1 cellular context compared by ENCODE assay signal in the genomic region with DNA sequence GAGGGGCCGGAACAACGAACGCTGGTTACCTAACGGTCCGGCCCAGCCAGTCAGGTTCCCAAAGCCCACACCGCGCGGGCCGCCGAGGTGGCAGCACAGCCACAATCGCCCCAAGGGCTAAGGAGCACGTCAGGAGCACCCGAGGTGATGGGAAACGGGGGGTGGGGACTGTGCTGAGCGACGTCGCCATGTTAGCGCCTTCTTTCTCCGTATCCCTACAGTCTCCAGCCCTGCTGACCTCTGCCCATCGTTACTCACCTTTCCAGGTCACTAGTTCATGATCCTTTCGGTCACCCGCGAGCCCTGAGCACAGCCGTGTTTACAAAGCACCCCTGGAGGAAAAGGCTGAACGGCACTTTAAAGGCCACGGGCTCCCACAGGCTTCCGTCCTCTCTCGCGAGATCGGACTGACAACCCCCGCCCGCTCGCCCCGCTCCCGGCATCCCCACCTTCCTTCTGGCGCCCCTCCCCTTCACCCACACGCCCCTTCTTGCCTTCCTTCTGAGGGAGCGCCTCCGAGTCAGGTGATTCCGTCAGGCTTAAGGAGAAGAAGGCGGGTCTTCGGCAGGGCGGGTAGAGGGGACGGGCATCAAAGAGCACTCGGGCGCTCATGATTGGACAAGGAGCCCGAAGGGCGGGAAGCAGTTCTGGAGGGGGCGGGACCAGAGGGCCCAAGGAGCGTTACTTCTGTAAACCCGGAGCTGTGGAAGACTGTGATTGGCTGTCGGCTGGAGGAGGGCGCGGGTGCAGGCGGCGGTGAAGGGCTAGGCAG.
A peak's percentile ranks its signal among the peaks of the same experiment; 100 is the strongest.
TF ChIP-seq lines count a peak whose summit lies in the region.

A gene with protein sequence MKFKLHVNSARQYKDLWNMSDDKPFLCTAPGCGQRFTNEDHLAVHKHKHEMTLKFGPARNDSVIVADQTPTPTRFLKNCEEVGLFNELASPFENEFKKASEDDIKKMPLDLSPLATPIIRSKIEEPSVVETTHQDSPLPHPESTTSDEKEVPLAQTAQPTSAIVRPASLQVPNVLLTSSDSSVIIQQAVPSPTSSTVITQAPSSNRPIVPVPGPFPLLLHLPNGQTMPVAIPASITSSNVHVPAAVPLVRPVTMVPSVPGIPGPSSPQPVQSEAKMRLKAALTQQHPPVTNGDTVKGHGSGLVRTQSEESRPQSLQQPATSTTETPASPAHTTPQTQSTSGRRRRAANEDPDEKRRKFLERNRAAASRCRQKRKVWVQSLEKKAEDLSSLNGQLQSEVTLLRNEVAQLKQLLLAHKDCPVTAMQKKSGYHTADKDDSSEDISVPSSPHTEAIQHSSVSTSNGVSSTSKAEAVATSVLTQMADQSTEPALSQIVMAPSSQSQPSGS (minus strand): TSS at position 412 of the 772 bp plus-strand sequence. CDS start 31,760 bp downstream, outside the sequence.

TF ChIP-seq in GM12878, 131 proteins besides CTCF, POLR2A, EP300 and RAD21 (continued from another document and continues in another):
- TF ChIP-seq ZNF687 (IDR thresholded peaks at IDR 0.05), result no peak
- TF ChIP-seq SP1 (IDR thresholded peaks at IDR 0.05; ENCODE audit: low read depth, low read length), result peak; percentile 65
- TF ChIP-seq ETV6 (conservative IDR thresholded peaks at IDR 0.05 in 1 of 2, IDR thresholded peaks at IDR 0.05 in 1 of 2; ENCODE audit: borderline replicate concordance in 1 of 2, low read depth in 1 of 2), result no peak
- TF ChIP-seq ATF3 (IDR thresholded peaks at IDR 0.05; ENCODE audit: borderline replicate concordance, extremely low read depth, low read depth, low read length), result no peak
- TF ChIP-seq NFIC (IDR thresholded peaks at IDR 0.05; ENCODE audit: low read depth, low read length), result no peak
- TF ChIP-seq TCF7 (IDR thresholded peaks at IDR 0.05; ENCODE audit: borderline replicate concordance), result no peak
- TF ChIP-seq NFYA (IDR thresholded peaks at IDR 0.05; ENCODE audit: borderline replicate concordance, low read depth, low read length), result no peak
- peak; percentile 75 for TF ChIP-seq RFX5 (IDR thresholded peaks at IDR 0.05; ENCODE audit: low read depth, low read length)
- no peak for TF ChIP-seq RB1 (IDR thresholded peaks at IDR 0.05; ENCODE audit: borderline replicate concordance)
- peak; percentile 40 for TF ChIP-seq KLF5 (IDR thresholded peaks at IDR 0.05; ENCODE audit: partially characterized antibody)
- no peak for TF ChIP-seq SPI1 (IDR thresholded peaks at IDR 0.05; ENCODE audit: borderline replicate concordance, insufficient read depth, low read depth, low read length)
- TF ChIP-seq, protein P1, sequence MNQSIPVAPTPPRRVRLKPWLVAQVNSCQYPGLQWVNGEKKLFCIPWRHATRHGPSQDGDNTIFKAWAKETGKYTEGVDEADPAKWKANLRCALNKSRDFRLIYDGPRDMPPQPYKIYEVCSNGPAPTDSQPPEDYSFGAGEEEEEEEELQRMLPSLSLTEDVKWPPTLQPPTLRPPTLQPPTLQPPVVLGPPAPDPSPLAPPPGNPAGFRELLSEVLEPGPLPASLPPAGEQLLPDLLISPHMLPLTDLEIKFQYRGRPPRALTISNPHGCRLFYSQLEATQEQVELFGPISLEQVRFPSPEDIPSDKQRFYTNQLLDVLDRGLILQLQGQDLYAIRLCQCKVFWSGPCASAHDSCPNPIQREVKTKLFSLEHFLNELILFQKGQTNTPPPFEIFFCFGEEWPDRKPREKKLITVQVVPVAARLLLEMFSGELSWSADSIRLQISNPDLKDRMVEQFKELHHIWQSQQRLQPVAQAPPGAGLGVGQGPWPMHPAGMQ (IDR thresholded peaks at IDR 0.05; ENCODE audit: borderline replicate concordance), result peak; percentile 92
- no peak for TF ChIP-seq ZNF274 (IDR thresholded peaks at IDR 0.05; ENCODE audit: insufficient read depth, insufficient read length)
- peak; percentile 89 for TF ChIP-seq SIN3A (IDR thresholded peaks at IDR 0.05; ENCODE audit: low read depth, low read length)
- TF ChIP-seq POLR2AphosphoS5 (IDR thresholded peaks at IDR 0.05; ENCODE audit: low read length), result peak; percentile 95
- no peak for TF ChIP-seq SMC3 (IDR thresholded peaks at IDR 0.05; ENCODE audit: borderline replicate concordance, low read length)
- 0 out of 2 replicates have a peak, but pooled peaks have one; percentile 21 for TF ChIP-seq TCF12 (IDR thresholded peaks at IDR 0.05; ENCODE audit: low read depth, low read length)
- TF ChIP-seq BACH1 (IDR thresholded peaks at IDR 0.05; ENCODE audit: borderline replicate concordance), result peak; percentile 63; the same call in 1 of the 2 replicates
- no peak for TF ChIP-seq CEBPB (IDR thresholded peaks at IDR 0.05; ENCODE audit: borderline replicate concordance in 1 of 2, low read depth in 2 of 2, low read length in 2 of 2)
- 0 out of 2 replicates have a peak, but pooled peaks have one; percentile 12 for TF ChIP-seq DPF2 (IDR thresholded peaks at IDR 0.05)
- peak; percentile 80; the same call in 1 of the 2 replicates for TF ChIP-seq TAF1 (IDR thresholded peaks at IDR 0.05; ENCODE audit: borderline replicate concordance, low read depth, low read length)
- TF ChIP-seq ZBED1 (IDR thresholded peaks at IDR 0.05; ENCODE audit: borderline replicate concordance), result peak; percentile 23; the same call in 1 of the 2 replicates
- TF ChIP-seq SRF (IDR thresholded peaks at IDR 0.05; ENCODE audit: low read depth in 2 of 2, low read length in 2 of 2), result peak in 1 of 2 experiments; percentile 37; a peak in 1 of 4 replicates
- no peak for TF ChIP-seq NFXL1 (IDR thresholded peaks at IDR 0.05; ENCODE audit: borderline replicate concordance)
- TF ChIP-seq, protein P2, sequence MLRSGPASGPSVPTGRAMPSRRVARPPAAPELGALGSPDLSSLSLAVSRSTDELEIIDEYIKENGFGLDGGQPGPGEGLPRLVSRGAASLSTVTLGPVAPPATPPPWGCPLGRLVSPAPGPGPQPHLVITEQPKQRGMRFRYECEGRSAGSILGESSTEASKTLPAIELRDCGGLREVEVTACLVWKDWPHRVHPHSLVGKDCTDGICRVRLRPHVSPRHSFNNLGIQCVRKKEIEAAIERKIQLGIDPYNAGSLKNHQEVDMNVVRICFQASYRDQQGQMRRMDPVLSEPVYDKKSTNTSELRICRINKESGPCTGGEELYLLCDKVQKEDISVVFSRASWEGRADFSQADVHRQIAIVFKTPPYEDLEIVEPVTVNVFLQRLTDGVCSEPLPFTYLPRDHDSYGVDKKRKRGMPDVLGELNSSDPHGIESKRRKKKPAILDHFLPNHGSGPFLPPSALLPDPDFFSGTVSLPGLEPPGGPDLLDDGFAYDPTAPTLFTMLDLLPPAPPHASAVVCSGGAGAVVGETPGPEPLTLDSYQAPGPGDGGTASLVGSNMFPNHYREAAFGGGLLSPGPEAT (IDR thresholded peaks at IDR 0.05; ENCODE audit: low read depth), result peak; percentile 48; the same call in 1 of the 2 replicates
- peak; percentile 74; the same call in 1 of the 3 replicates for TF ChIP-seq POU2F2 (IDR thresholded peaks at IDR 0.05; ENCODE audit: borderline replicate concordance, low read depth, low read length)
- no peak for TF ChIP-seq BMI1 (IDR thresholded peaks at IDR 0.05; ENCODE audit: borderline replicate concordance)
- TF ChIP-seq CHD2 (IDR thresholded peaks at IDR 0.05; ENCODE audit: borderline replicate concordance, low read depth, low read length), result peak; percentile 99
- peak in 1 of 2 experiments; percentile 64; a peak in 1 of 3 replicates for TF ChIP-seq EGR1 (IDR thresholded peaks at IDR 0.05; ENCODE audit: borderline replicate concordance in 1 of 2, low read depth in 2 of 2, low read length in 2 of 2)
- peak in 1 of 2 experiments; percentile 57; a peak in 2 of 4 replicates for TF ChIP-seq BHLHE40 (IDR thresholded peaks at IDR 0.05; ENCODE audit: borderline replicate concordance in 1 of 2, low read depth in 2 of 2, low read length in 1 of 2)
- TF ChIP-seq CREM (IDR thresholded peaks at IDR 0.05; ENCODE audit: low read depth), result peak; percentile 49
- 0 out of 2 replicates have a peak, but pooled peaks have one; percentile 16 for TF ChIP-seq TARDBP (IDR thresholded peaks at IDR 0.05; ENCODE audit: borderline replicate concordance)
- peak; percentile 97 for TF ChIP-seq CBFB (IDR thresholded peaks at IDR 0.05; ENCODE audit: low read depth)
- TF ChIP-seq KDM1A (IDR thresholded peaks at IDR 0.05; ENCODE audit: borderline replicate concordance), result no peak
- peak; percentile 48 for TF ChIP-seq MXI1 (IDR thresholded peaks at IDR 0.05; ENCODE audit: low read depth, low read length)
- no peak for TF ChIP-seq NRF1 (conservative IDR thresholded peaks at IDR 0.05; ENCODE audit: low read depth, low read length)
- TF ChIP-seq EZH2 (IDR thresholded peaks at IDR 0.05; ENCODE audit: borderline replicate concordance, control insufficient read depth, low read depth, low read length), result no peak
- TF ChIP-seq, protein P3, sequence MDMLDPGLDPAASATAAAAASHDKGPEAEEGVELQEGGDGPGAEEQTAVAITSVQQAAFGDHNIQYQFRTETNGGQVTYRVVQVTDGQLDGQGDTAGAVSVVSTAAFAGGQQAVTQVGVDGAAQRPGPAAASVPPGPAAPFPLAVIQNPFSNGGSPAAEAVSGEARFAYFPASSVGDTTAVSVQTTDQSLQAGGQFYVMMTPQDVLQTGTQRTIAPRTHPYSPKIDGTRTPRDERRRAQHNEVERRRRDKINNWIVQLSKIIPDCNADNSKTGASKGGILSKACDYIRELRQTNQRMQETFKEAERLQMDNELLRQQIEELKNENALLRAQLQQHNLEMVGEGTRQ (IDR thresholded peaks at IDR 0.05; ENCODE audit: borderline replicate concordance, low read depth, low read length), result no peak; the same call in 1 of the 2 replicates
- TF ChIP-seq ZNF207 (IDR thresholded peaks at IDR 0.05; ENCODE audit: borderline replicate concordance), result peak; percentile 80; the same call in 1 of the 2 replicates
- no peak for TF ChIP-seq RELA (IDR thresholded peaks at IDR 0.05; ENCODE audit: borderline replicate concordance, partially characterized antibody)
- no peak for TF ChIP-seq ZZZ3 (IDR thresholded peaks at IDR 0.05; ENCODE audit: control insufficient read depth, insufficient read length, low read depth)
- TF ChIP-seq IKZF2 (IDR thresholded peaks at IDR 0.05), result peak; percentile 67 to 73; a peak in 3 of 4 replicates
- TF ChIP-seq CHD1 (IDR thresholded peaks at IDR 0.05; ENCODE audit: low read depth, low read length), result no peak
- TF ChIP-seq IRF4 (IDR thresholded peaks at IDR 0.05; ENCODE audit: low read depth, low read length), result 0 out of 2 replicates have a peak, but pooled peaks have one; percentile 42
- no peak for TF ChIP-seq TCF3 (IDR thresholded peaks at IDR 0.05; ENCODE audit: borderline replicate concordance, insufficient read depth, low read depth, low read length)
- no peak for TF ChIP-seq PRDM15 (CRISPR knock-in tag; IDR thresholded peaks at IDR 0.05)
- no peak for TF ChIP-seq ESRRA (IDR thresholded peaks at IDR 0.05; ENCODE audit: low read length)
- TF ChIP-seq FOXM1 (IDR thresholded peaks at IDR 0.05; ENCODE audit: low read depth, low read length), result no peak
